In genomic region chr4:75542824-75543223, GRCh38 we compare ENCODE assay signal across 18 cellular contexts. TPM values are rescaled to one million over a fixed set of nuclear protein-coding genes. Genes with fewer than 3 reads are reported as not detected.
DNase-seq lines count a peak whose midpoint lies in the region; ATAC-seq and TF ChIP-seq lines count a peak whose summit lies in the region.
"Had no signal": no experiment of that assay in that cellular context is flagged by ENCODE, and none has a peak within 500 bp of the region (broad histone marks: within the 10 kb centered on the region; RNA-seq: fewer than 3 reads in every experiment).

No MANE protein-coding gene starts in this region.

- TF ChIP-seq CTCF in activated CD8-positive, alpha-beta T cell treated with anti-CD3 and anti-CD28 coated beads for 36 hours (IDR thresholded peaks at IDR 0.05): no peak
- TF ChIP-seq CTCF in fibroblast of mammary gland (conservative IDR thresholded peaks at IDR 0.05; ENCODE audit: control insufficient read depth, insufficient read depth, low read depth, low read length) (no peak), GM13976 (IDR thresholded peaks at IDR 0.05; ENCODE audit: borderline replicate concordance, control extremely low read depth, extremely low read depth, insufficient read depth, missing control alignments) (no peak)

- H3K4me3 Mint-ChIP-seq in activated CD8-positive, alpha-beta T cell treated with anti-CD3 and anti-CD28 coated beads for 36 hours: no peak overlapping the region
- no peak overlapping the region for H3K4me3 Mint-ChIP-seq in activated CD8-positive, alpha-beta T cell treated with anti-CD3 and anti-CD28 coated beads, Interleukin-2, amount 10 ng/mL, durations not matched to agents 7 days and 5 days
- H3K4me3 Mint-ChIP-seq: H9, memory B cell had no signal

- in situ Hi-C loops in GM13976 (cut with MboI; ENCODE audit: low sequenced_read_pairs, unreplicated experiment): no loop called here

- CTCF ChIA-PET in activated CD8-positive, alpha-beta T cell treated with anti-CD3 and anti-CD28 coated beads for 36 hours (lab: Charles Lee): interaction anchor here (1.2 to 1.4 kb wide), 2 partner anchors 13 to 27 kb away, joined by 3 to 6 read pairs; partner anchors contain the start of gene ODAPH
- CTCF ChIA-PET in activated CD8-positive, alpha-beta T cell treated with anti-CD3 and anti-CD28 coated beads, Interleukin-2, amount 10 ng/mL, durations not matched to agents 7 days and 5 days (lab: Charles Lee): no interaction called here

- H3K9me3 Mint-ChIP-seq in activated CD8-positive, alpha-beta T cell treated with anti-CD3 and anti-CD28 coated beads for 36 hours: no peaks in the 10 kb centered on the region
- H3K9me3 Mint-ChIP-seq in activated CD8-positive, alpha-beta T cell treated with anti-CD3 and anti-CD28 coated beads, Interleukin-2, amount 10 ng/mL, durations not matched to agents 7 days and 5 days (ENCODE audit: insufficient read depth): no peaks in the 10 kb centered on the region
- H3K9me3 Mint-ChIP-seq: H9, memory B cell had no signal

- no peak for DNase-seq in activated CD8-positive, alpha-beta T cell treated with anti-CD3 and anti-CD28 coated beads for 36 hours
- no peak for DNase-seq in activated CD8-positive, alpha-beta T cell treated with anti-CD3 and anti-CD28 coated beads, Interleukin-2, amount 10 ng/mL, durations not matched to agents 7 days and 5 days
- DNase-seq in RKO (ENCODE audit: low spot score) (peak; percentile 69), fibroblast of mammary gland (ENCODE audit: low read depth) (peak; percentile 88), skeletal muscle cell (ENCODE audit: low read depth) (peak; percentile 54), GM13976 (ENCODE audit: low spot score) (no peak)
- no peak for DNase-seq in activated T-cell treated with anti-CD3 and anti-CD28 coated beads, Interleukin-2, amount 50 U/mL, for 1 hour
- DNase-seq: amniotic stem cell; DMS79; H9; hypothalamus; NCI-H146; NCI-H524; pancreas; stimulated activated CD4-positive, alpha-beta T cell treated with anti-CD3 and anti-CD28 coated beads, Interleukin-15, amount 100 ng/mL, for 24 hours had no signal

- peaks cover 8% of the 10 kb centered on the region for H3K36me3 Mint-ChIP-seq in activated CD8-positive, alpha-beta T cell treated with anti-CD3 and anti-CD28 coated beads for 36 hours (ENCODE audit: low read depth)
- H3K36me3 Mint-ChIP-seq in activated CD8-positive, alpha-beta T cell treated with anti-CD3 and anti-CD28 coated beads, Interleukin-2, amount 10 ng/mL, durations not matched to agents 7 days and 5 days (ENCODE audit: low read depth): peaks cover 5% of the 10 kb centered on the region

- POLR2A ChIA-PET in activated CD8-positive, alpha-beta T cell treated with anti-CD3 and anti-CD28 coated beads for 36 hours (lab: Charles Lee): interaction anchor here (0.6 to 1.1 kb wide), 2 partner anchors 18 to 32 kb away, joined by 3 to 5 read pairs; no protein-coding TSS in a partner anchor
- POLR2A ChIA-PET in activated CD8-positive, alpha-beta T cell treated with anti-CD3 and anti-CD28 coated beads, Interleukin-2, amount 10 ng/mL, durations not matched to agents 7 days and 5 days (lab: Charles Lee): no interaction called here

- no peaks in the 10 kb centered on the region for H3K4me1 Mint-ChIP-seq in activated CD8-positive, alpha-beta T cell treated with anti-CD3 and anti-CD28 coated beads for 36 hours (ENCODE audit: low read depth)
- H3K4me1 Mint-ChIP-seq in activated CD8-positive, alpha-beta T cell treated with anti-CD3 and anti-CD28 coated beads, Interleukin-2, amount 10 ng/mL, durations not matched to agents 7 days and 5 days (ENCODE audit: low read depth): no peaks in the 10 kb centered on the region
- H3K4me1 Mint-ChIP-seq: H9, memory B cell had no signal

- no peak overlapping the region for H3K27ac Mint-ChIP-seq in activated CD8-positive, alpha-beta T cell treated with anti-CD3 and anti-CD28 coated beads for 36 hours
- no peak overlapping the region for H3K27ac Mint-ChIP-seq in activated CD8-positive, alpha-beta T cell treated with anti-CD3 and anti-CD28 coated beads, Interleukin-2, amount 10 ng/mL, durations not matched to agents 7 days and 5 days
- H3K27ac Mint-ChIP-seq: H9 had no signal

- H3K4me3 ChIP-seq in fibroblast of mammary gland (ENCODE audit: control insufficient read depth, low read depth, low read length): no peak overlapping the region
- H3K4me3 ChIP-seq in skeletal muscle cell (ENCODE audit: low read depth, low read length): no peak overlapping the region
- H3K4me3 ChIP-seq: pancreas had no signal

- no peaks in the 10 kb centered on the region for H3K27me3 Mint-ChIP-seq in activated CD8-positive, alpha-beta T cell treated with anti-CD3 and anti-CD28 coated beads for 36 hours
- no peaks in the 10 kb centered on the region for H3K27me3 Mint-ChIP-seq in activated CD8-positive, alpha-beta T cell treated with anti-CD3 and anti-CD28 coated beads, Interleukin-2, amount 10 ng/mL, durations not matched to agents 7 days and 5 days (ENCODE audit: low read depth)
- H3K27me3 Mint-ChIP-seq: memory B cell had no signal

- intact Hi-C loops in activated CD8-positive, alpha-beta T cell treated with anti-CD3 and anti-CD28 coated beads for 36 hours (cut with micrococcal nuclease): no loop called here

- ATAC-seq in activated CD8-positive, alpha-beta T cell treated with anti-CD3 and anti-CD28 coated beads for 36 hours: peak; percentile 39
- no peak for ATAC-seq in activated CD8-positive, alpha-beta T cell treated with anti-CD3 and anti-CD28 coated beads, Interleukin-2, amount 10 ng/mL, durations not matched to agents 7 days and 5 days
- no peak for ATAC-seq in HG03175 (IDR thresholded peaks at IDR 0.05; ENCODE audit: unreplicated experiment)
- ATAC-seq: pancreas had no signal

RNA-seq across cellular contexts. Expression of gene ODAPH, which starts 13.0 kb away (rescaled TPM):
- not detected for total RNA-seq in activated CD8-positive, alpha-beta T cell treated with anti-CD3 and anti-CD28 coated beads for 36 hours
- total RNA-seq in activated CD8-positive, alpha-beta T cell treated with anti-CD3 and anti-CD28 coated beads, Interleukin-2, amount 10 ng/mL, durations not matched to agents 7 days and 5 days: not detected
- total RNA-seq: H9, pancreas, urinary bladder had no signal

RNA-seq across cellular contexts. Expression of gene THAP6, which starts 28.6 kb away (rescaled TPM):
- 10 to 100 TPM; 16.6 to 19.1 TPM for total RNA-seq in activated CD8-positive, alpha-beta T cell treated with anti-CD3 and anti-CD28 coated beads for 36 hours
- 10 to 100 TPM; 16.1 to 16.7 TPM for total RNA-seq in activated CD8-positive, alpha-beta T cell treated with anti-CD3 and anti-CD28 coated beads, Interleukin-2, amount 10 ng/mL, durations not matched to agents 7 days and 5 days

RNA-seq across cellular contexts. Expression of gene RCHY1, which starts 28.6 kb away (rescaled TPM):
- total RNA-seq in activated CD8-positive, alpha-beta T cell treated with anti-CD3 and anti-CD28 coated beads for 36 hours: 10 to 100 TPM; 33.1 to 33.3 TPM
- 10 to 100 TPM; 20.0 to 25.3 TPM for total RNA-seq in activated CD8-positive, alpha-beta T cell treated with anti-CD3 and anti-CD28 coated beads, Interleukin-2, amount 10 ng/mL, durations not matched to agents 7 days and 5 days

Comparison
In these comparisons a context has a peak if more than half of its experiments do, and no peak if none do; other contexts are left out.
1. DNase-seq: peak in RKO (single experiment), fibroblast of mammary gland (single experiment) and skeletal muscle cell (single experiment); none in activated CD8-positive, alpha-beta T cell treated with anti-CD3 and anti-CD28 coated beads for 36 hours (single experiment), activated CD8-positive, alpha-beta T cell treated with anti-CD3 and anti-CD28 coated beads, Interleukin-2, amount 10 ng/mL, durations not matched to agents 7 days and 5 days (single experiment), GM13976 (single experiment) and activated T-cell treated with anti-CD3 and anti-CD28 coated beads, Interleukin-2, amount 50 U/mL, for 1 hour (single experiment).